Comparison of ENCODE assay signal across 16 cellular contexts in genomic region chr1:9597361-9598315, GRCh38. TPM values are rescaled to one million over a fixed set of nuclear protein-coding genes. Genes with fewer than 3 reads are reported as not detected.
DNase-seq lines count a peak whose midpoint lies in the region; ATAC-seq and TF ChIP-seq lines count a peak whose summit lies in the region.
"Had no signal": no experiment of that assay in that cellular context is flagged by ENCODE, and none has a peak within 500 bp of the region (broad histone marks: within the 10 kb centered on the region; RNA-seq: fewer than 3 reads in every experiment).

No MANE protein-coding gene starts in this region.

- no peak overlapping the region for H2BK120ac ChIP-seq in IMR-90 (ENCODE audit: low read depth, low read length)

- no peak overlapping the region for H2AK9ac ChIP-seq in IMR-90 (replicated peaks; ENCODE audit: low read depth, low read length, poor library complexity)

- POLR2A ChIA-PET in IMR-90 (lab: Charles Lee; ENCODE audit: unreplicated experiment) = no interaction called here

- no peaks in the 10 kb centered on the region for H3K9me3 ChIP-seq in IMR-90 (ENCODE audit: control insufficient read depth, insufficient read depth, low read length)

- peak overlapping the region; percentile 23 for H2AFZ ChIP-seq in IMR-90 (replicated peaks; ENCODE audit: low read length, poor library complexity)

- H4K8ac ChIP-seq in IMR-90 (ENCODE audit: low read depth in 2 of 2, low read length in 2 of 2) = no peak overlapping the region

- no peak overlapping the region for H3K18ac ChIP-seq in IMR-90 (ENCODE audit: low read depth, low read length)

- no peak overlapping the region for H2BK5ac ChIP-seq in IMR-90 (ENCODE audit: low read depth, low read length, poor library complexity, severe bottlenecking)

- no peak for TF ChIP-seq CTCF in IMR-90 (conservative IDR thresholded peaks at IDR 0.05; ENCODE audit: low read depth, low read length)
- no peak for TF ChIP-seq CTCF in chondrocyte (IDR thresholded peaks at IDR 0.05)

- CTCF ChIA-PET in IMR-90 (lab: Yijun Ruan, JAX) = no interaction called here

- peaks cover 8 to 44% of the 10 kb centered on the region in 2 experiments for H3K79me1 ChIP-seq in IMR-90 (ENCODE audit: low read depth in 1 of 2, low read length in 2 of 2)

- H3K14ac ChIP-seq in IMR-90 (replicated peaks; ENCODE audit: low read depth, low read length) = no peak overlapping the region

- peaks cover 21% of the 10 kb centered on the region; the same call in 1 of the 2 replicates for H3K36me3 ChIP-seq in IMR-90 (ENCODE audit: control insufficient read depth, insufficient read depth, low read length)

- peaks cover 10% of the 10 kb centered on the region for H3K4me1 ChIP-seq in IMR-90 (ENCODE audit: control insufficient read depth, insufficient read depth, low read length)

- no peak overlapping the region for H3K4me3 Mint-ChIP-seq in activated T-cell treated with anti-CD3 and anti-CD28 coated beads, Interleukin-2, amount 50 U/mL, for 24 hours
- H3K4me3 Mint-ChIP-seq in activated T-cell treated with anti-CD3 and anti-CD28 coated beads, Interleukin-2, amount 50 U/mL, for 4 hours = no peak overlapping the region
- H3K4me3 Mint-ChIP-seq in chondrocyte (ENCODE audit: unreplicated experiment) = no peak overlapping the region
- no peak overlapping the region for H3K4me3 Mint-ChIP-seq in stimulated activated naive B cell treated with anti-CD40 and anti-IgM and Interleukin-4, amounts not matched to agents 10 μg/mL and 1 μg/mL and 100 μg/mL, for 72 hours
- H3K4me3 Mint-ChIP-seq: CD14-positive monocyte; CD8-positive, alpha-beta T cell; IgD-negative memory B cell had no signal

- no TSS peak for BruUV-seq in IMR-90 (replicated peaks; lab: Mats Ljungman, UMichigan)

- H3K4me3 ChIP-seq in IMR-90 (ENCODE audit: insufficient read depth, low read depth, low read length) = no peak overlapping the region

- peaks cover 10% of the 10 kb centered on the region for H3K9me1 ChIP-seq in IMR-90 (ENCODE audit: insufficient read depth, low read length)

- no peaks in the 10 kb centered on the region for H3K27me3 Mint-ChIP-seq in activated T-cell treated with anti-CD3 and anti-CD28 coated beads, Interleukin-2, amount 50 U/mL, for 24 hours
- H3K27me3 Mint-ChIP-seq in activated T-cell treated with anti-CD3 and anti-CD28 coated beads, Interleukin-2, amount 50 U/mL, for 4 hours (ENCODE audit: low read depth) = no peaks in the 10 kb centered on the region
- no peaks in the 10 kb centered on the region for H3K27me3 Mint-ChIP-seq in chondrocyte (ENCODE audit: low read depth)
- no peaks in the 10 kb centered on the region for H3K27me3 Mint-ChIP-seq in stimulated activated naive B cell treated with anti-CD40 and anti-IgM and Interleukin-4, amounts not matched to agents 10 μg/mL and 1 μg/mL and 100 μg/mL, for 72 hours
- H3K27me3 Mint-ChIP-seq: IgD-negative memory B cell had no signal

- H2BK15ac ChIP-seq in IMR-90 (ENCODE audit: low read depth, low read length) = no peak overlapping the region

- H3K27ac Mint-ChIP-seq in activated T-cell treated with anti-CD3 and anti-CD28 coated beads, Interleukin-2, amount 50 U/mL, for 24 hours = peak overlapping the region; percentile 6
- no peak overlapping the region for H3K27ac Mint-ChIP-seq in chondrocyte (ENCODE audit: unreplicated experiment)
- H3K27ac Mint-ChIP-seq in stimulated activated naive B cell treated with anti-CD40 and anti-IgM and Interleukin-4, amounts not matched to agents 10 μg/mL and 1 μg/mL and 100 μg/mL, for 72 hours = peak overlapping the region; percentile 37
- H3K27ac Mint-ChIP-seq: CD8-positive, alpha-beta T cell; IgD-negative memory B cell had no signal

- no peak overlapping the region for H2AK5ac ChIP-seq in IMR-90 (ENCODE audit: low read depth, low read length)

- peaks cover 63% of the 10 kb centered on the region for H3K36me3 Mint-ChIP-seq in activated T-cell treated with anti-CD3 and anti-CD28 coated beads, Interleukin-2, amount 50 U/mL, for 24 hours (ENCODE audit: low read depth)
- H3K36me3 Mint-ChIP-seq in activated T-cell treated with anti-CD3 and anti-CD28 coated beads, Interleukin-2, amount 50 U/mL, for 4 hours (ENCODE audit: insufficient read depth) = peaks cover 4% of the 10 kb centered on the region
- H3K36me3 Mint-ChIP-seq in chondrocyte (ENCODE audit: low read depth) = peaks cover 1% of the 10 kb centered on the region
- H3K36me3 Mint-ChIP-seq in stimulated activated naive B cell treated with anti-CD40 and anti-IgM and Interleukin-4, amounts not matched to agents 10 μg/mL and 1 μg/mL and 100 μg/mL, for 72 hours = peaks cover 27 to 33% of the 10 kb centered on the region in 2 donors
- H3K36me3 Mint-ChIP-seq: IgD-negative memory B cell had no signal

- DNase-seq in activated T-cell treated with anti-CD3 and anti-CD28 coated beads, Interleukin-2, amount 50 U/mL, for 24 hours = no peak
- no peak for DNase-seq in activated T-cell treated with anti-CD3 and anti-CD28 coated beads, Interleukin-2, amount 50 U/mL, for 4 hours
- DNase-seq in IMR-90 (no peak), chondrocyte (ENCODE audit: low spot score) (peak; percentile 81), NOMO-1 treated with DMSO at 0.1 percent for 48 hours (lab: John Stamatoyannopoulos, UW; ENCODE audit: unreplicated experiment) (no peak), C1 segment of cervical spinal cord (lab: John Stamatoyannopoulos, UW) (no peak)
- DNase-seq in stimulated activated naive B cell treated with anti-CD40 and anti-IgM and Interleukin-4, amounts not matched to agents 10 μg/mL and 1 μg/mL and 100 μg/mL, for 72 hours = no peak
- DNase-seq: ACHN; CD8-positive, alpha-beta T cell; COR-L47; DMS153; DND-41; GDM1 had no signal

- H3K23ac ChIP-seq in IMR-90 (ENCODE audit: low read depth, low read length) = no peak overlapping the region

- peaks cover 11% of the 10 kb centered on the region for H3K4me1 Mint-ChIP-seq in activated T-cell treated with anti-CD3 and anti-CD28 coated beads, Interleukin-2, amount 50 U/mL, for 24 hours (ENCODE audit: low read depth)
- H3K4me1 Mint-ChIP-seq in activated T-cell treated with anti-CD3 and anti-CD28 coated beads, Interleukin-2, amount 50 U/mL, for 4 hours (ENCODE audit: low read depth) = peaks cover 10% of the 10 kb centered on the region
- peaks cover 7% of the 10 kb centered on the region for H3K4me1 Mint-ChIP-seq in chondrocyte (ENCODE audit: low read depth)
- H3K4me1 Mint-ChIP-seq in stimulated activated naive B cell treated with anti-CD40 and anti-IgM and Interleukin-4, amounts not matched to agents 10 μg/mL and 1 μg/mL and 100 μg/mL, for 72 hours = peaks cover 10 to 29% of the 10 kb centered on the region in 2 donors

- H3K4ac ChIP-seq in IMR-90 (ENCODE audit: low read depth, low read length) = no peak overlapping the region

- H3K56ac ChIP-seq in IMR-90 (ENCODE audit: extremely low read depth, insufficient read depth, low read length) = no peak overlapping the region

- H3K27me3 ChIP-seq in IMR-90 (ENCODE audit: control insufficient read depth, insufficient read depth, low read length) = no peaks in the 10 kb centered on the region

- no peak for ATAC-seq in activated T-cell treated with anti-CD3 and anti-CD28 coated beads, Interleukin-2, amount 50 U/mL, for 4 hours
- ATAC-seq in IMR-90 (ENCODE audit: low read depth) (no peak), HG02798 (IDR thresholded peaks at IDR 0.05; ENCODE audit: poor library complexity, unreplicated experiment) (no peak)
- ATAC-seq in stimulated activated naive B cell treated with anti-CD40 and anti-IgM and Interleukin-4, amounts not matched to agents 10 μg/mL and 1 μg/mL and 100 μg/mL, for 72 hours (replicated peaks) = no peak
- ATAC-seq: CD8-positive, alpha-beta T cell had no signal

- TF ChIP-seq POLR2A in IMR-90 (IDR thresholded peaks at IDR 0.05; ENCODE audit: low read depth, low read length) = no peak

- no peak overlapping the region for H4K5ac ChIP-seq in IMR-90 (ENCODE audit: low read depth, low read length)

- no peak overlapping the region for H3K9ac ChIP-seq in IMR-90 (ENCODE audit: low read depth, low read length)

- no peaks in the 10 kb centered on the region for H3K9me3 Mint-ChIP-seq in activated T-cell treated with anti-CD3 and anti-CD28 coated beads, Interleukin-2, amount 50 U/mL, for 24 hours
- no peaks in the 10 kb centered on the region for H3K9me3 Mint-ChIP-seq in activated T-cell treated with anti-CD3 and anti-CD28 coated beads, Interleukin-2, amount 50 U/mL, for 4 hours
- H3K9me3 Mint-ChIP-seq in chondrocyte (ENCODE audit: low read depth) = no peaks in the 10 kb centered on the region
- no peaks in the 10 kb centered on the region for H3K9me3 Mint-ChIP-seq in stimulated activated naive B cell treated with anti-CD40 and anti-IgM and Interleukin-4, amounts not matched to agents 10 μg/mL and 1 μg/mL and 100 μg/mL, for 72 hours
- H3K9me3 Mint-ChIP-seq: CD14-positive monocyte; CD8-positive, alpha-beta T cell; IgD-negative memory B cell had no signal

- dilution Hi-C loops in IMR-90 (cut with HindIII; ENCODE audit: low sequenced_read_pairs, unreplicated experiment) = no loop called here

- in situ Hi-C loops in IMR-90 (cut with MboI; ENCODE audit: low sequenced_read_pairs) = no loop called here

- no peak overlapping the region for H3K27ac ChIP-seq in IMR-90 (ENCODE audit: insufficient read depth, low read length)

- H4K91ac ChIP-seq in IMR-90 (ENCODE audit: insufficient read depth, low read depth, low read length) = no peak overlapping the region

- no peak overlapping the region for H3K4me2 ChIP-seq in IMR-90 (ENCODE audit: low read depth, low read length)

- peaks cover 33% of the 10 kb centered on the region for H4K20me1 ChIP-seq in IMR-90 (ENCODE audit: insufficient read depth, low read length)

- intact Hi-C loops in IMR-90 (cut with micrococcal nuclease) = no loop called here

- WGBS in IMR-90 (ENCODE audit: extremely low coverage in 2 of 2, insufficient read length in 1 of 2), 2 experiments = 87% methylated on average over 10 of the region's 14 CpGs; no CpG with 5 or more reads in 1 of the 2 experiments

- no peak for TF ChIP-seq RAD21 in IMR-90 (IDR thresholded peaks at IDR 0.05; ENCODE audit: low read length)

- H2BK20ac ChIP-seq in IMR-90 (ENCODE audit: low read depth, low read length) = no peak overlapping the region

RNA-seq across cellular contexts. Expression of gene TMEM201, which starts 8.9 kb away (rescaled TPM):
- total RNA-seq in activated T-cell treated with anti-CD3 and anti-CD28 coated beads, Interleukin-2, amount 50 U/mL, for 4 hours = 10 to 100 TPM; 37.0 to 44.6 (median 38.8) TPM
- total RNA-seq in IMR-90 (2012; rRNA removed) (1.3 and 1.9 TPM in 2 replicates), chondrocyte (10.4 to 13.4 TPM (median 10.6 TPM) in 3 replicates)
- polyA plus RNA-seq in IMR-90 (2012; rRNA removed) = 8.7 and 9.4 TPM in 2 replicates
- 5.6 and 9.3 TPM in 2 replicates for polyA plus RNA-seq in IMR-90 (2012; cell fraction: cytosol; rRNA removed)
- 11.7 and 31.4 TPM in 2 replicates for polyA plus RNA-seq in IMR-90 (2012; cell fraction: nucleus; rRNA removed; ENCODE audit: low replicate concordance)

RNA-seq across cellular contexts. Expression of gene PIK3CD, which starts 53.9 kb away (rescaled TPM):
- total RNA-seq in activated T-cell treated with anti-CD3 and anti-CD28 coated beads, Interleukin-2, amount 50 U/mL, for 4 hours = 100 to 1,000 TPM in 1 of 3 donors, 10 to 100 TPM in 2; 97.6 to 123 (median 99.2) TPM
- total RNA-seq in IMR-90 (2012; rRNA removed) (5.0 and 5.6 TPM in 2 replicates), chondrocyte (2.9 to 4.5 TPM (median 4.3 TPM) in 3 replicates)
- 12.1 and 13.6 TPM in 2 replicates for polyA plus RNA-seq in IMR-90 (2012; rRNA removed)
- polyA plus RNA-seq in IMR-90 (2012; cell fraction: cytosol; rRNA removed) = 9.1 and 12.9 TPM in 2 replicates
- polyA plus RNA-seq in IMR-90 (2012; cell fraction: nucleus; rRNA removed; ENCODE audit: low replicate concordance) = 34.1 and 56.0 TPM in 2 replicates

RNA-seq across cellular contexts. Expression of gene SLC25A33, which starts 58.4 kb away (rescaled TPM):
- 10 to 100 TPM; 22.2 to 24.9 (median 22.2) TPM for total RNA-seq in activated T-cell treated with anti-CD3 and anti-CD28 coated beads, Interleukin-2, amount 50 U/mL, for 4 hours
- 3.0 and 3.6 TPM in 2 replicates for total RNA-seq in IMR-90 (2012; rRNA removed)
- polyA plus RNA-seq in IMR-90 (2012; rRNA removed) = 2.5 and 2.7 TPM in 2 replicates
- polyA plus RNA-seq in IMR-90 (2012; cell fraction: cytosol; rRNA removed) = 1.5 and 1.6 TPM in 2 replicates
- polyA plus RNA-seq in IMR-90 (2012; cell fraction: nucleus; rRNA removed; ENCODE audit: low replicate concordance) = 0.97 and 1.9 TPM in 2 replicates
- 5.9 to 6.8 TPM (median 6.6 TPM) in 3 replicates for total RNA-seq in chondrocyte

Comparison
In these comparisons a context has a peak if more than half of its experiments do, and no peak if none do; other contexts are left out.
1. RNA of gene PIK3CD, which starts 53.9 kb away (total RNA-seq): 97.6 to 123 TPM in activated T-cell treated with anti-CD3 and anti-CD28 coated beads, Interleukin-2, amount 50 U/mL, for 4 hours; 5.0 to 5.6 TPM in IMR-90 and 2.9 to 4.5 TPM in chondrocyte; every median in the first group is over 10 times any median in the second.